ENCODE assay signal across 10 cellular contexts in genomic region chr2:70785137-70785911, GRCh38. TPM values are rescaled to one million over a fixed set of nuclear protein-coding genes. Genes with fewer than 3 reads are reported as not detected.
A peak's percentile ranks its signal among the peaks of the same experiment; 100 is the strongest.
DNase-seq lines count a peak whose midpoint lies in the region; ATAC-seq and TF ChIP-seq lines count a peak whose summit lies in the region.
"Had no signal": no experiment of that assay in that cellular context is flagged by ENCODE, and none has a peak within 500 bp of the region (broad histone marks: within the 10 kb centered on the region; RNA-seq: fewer than 3 reads in every experiment).

No MANE protein-coding gene starts in this region.

- DNase-seq in Ammon's horn (ENCODE audit: low spot score) = peak; percentile 88
- peak; percentile 69 for DNase-seq in NCI-H460 (ENCODE audit: extremely low read depth, low read depth)
- DNase-seq in activated T-cell treated with anti-CD3 and anti-CD28 coated beads for 48 hours (ENCODE audit: low read depth) = peak; percentile 30
- DNase-seq in inferior parietal cortex (ENCODE audit: extremely low spot score) = peak; percentile 76
- DNase-seq in stimulated activated naive CD8-positive, alpha-beta T cell treated with anti-CD3 and anti-CD28 coated beads, Interleukin-15, amount 100 ng/mL, for 72 hours = peak; percentile 42 to 44
- DNase-seq in prostate gland (ENCODE audit: low spot score) = no peak

- no peaks in the 10 kb centered on the region for H3K4me1 ChIP-seq in prostate gland (replicated peaks)

- H3K4me3 Mint-ChIP-seq in stimulated activated naive CD8-positive, alpha-beta T cell treated with anti-CD3 and anti-CD28 coated beads, Interleukin-15, amount 100 ng/mL, for 72 hours = no peak overlapping the region

- intact Hi-C loops in prostate gland (cut with DNase I) = loop anchor here (10.0 kb wide), 1 partner anchor 139 kb away; no protein-coding TSS in a partner anchor

- WGBS in prostate gland = 16% methylated on average over 7 of the region's 7 CpGs

- H3K27ac Mint-ChIP-seq in stimulated activated naive CD8-positive, alpha-beta T cell treated with anti-CD3 and anti-CD28 coated beads, Interleukin-15, amount 100 ng/mL, for 72 hours = no peak overlapping the region

- ATAC-seq in GM18867 (IDR thresholded peaks at IDR 0.05; ENCODE audit: unreplicated experiment) = peak; percentile 71
- peak; percentile 73 for ATAC-seq in stimulated activated naive CD8-positive, alpha-beta T cell treated with anti-CD3 and anti-CD28 coated beads, Interleukin-15, amount 100 ng/mL, for 72 hours
- no peak for ATAC-seq in GM21423 (IDR thresholded peaks at IDR 0.05; ENCODE audit: unreplicated experiment)

- no peak overlapping the region for H3K4me3 ChIP-seq in prostate gland

- no peaks in the 10 kb centered on the region for H3K9me3 Mint-ChIP-seq in stimulated activated naive CD8-positive, alpha-beta T cell treated with anti-CD3 and anti-CD28 coated beads, Interleukin-15, amount 100 ng/mL, for 72 hours

- H3K27me3 ChIP-seq in prostate gland (replicated peaks; ENCODE audit: insufficient read depth) = peaks cover 5% of the 10 kb centered on the region

- TF ChIP-seq CTCF in prostate gland (IDR thresholded peaks at IDR 0.05) = peak in 2 of 4 experiments; percentile 19 to 23

- H3K4me1 Mint-ChIP-seq in stimulated activated naive CD8-positive, alpha-beta T cell treated with anti-CD3 and anti-CD28 coated beads, Interleukin-15, amount 100 ng/mL, for 72 hours = peaks cover 19% of the 10 kb centered on the region

- no peaks in the 10 kb centered on the region for H3K9me3 ChIP-seq in prostate gland

- H3K36me3 ChIP-seq in prostate gland = no peaks in the 10 kb centered on the region

- TF ChIP-seq POLR2A in prostate gland (IDR thresholded peaks at IDR 0.05) = no peak

- H3K27ac ChIP-seq in prostate gland = no peak overlapping the region
- H3K27ac ChIP-seq: epithelial cell of prostate had no signal

- peaks cover 38% of the 10 kb centered on the region for H3K27me3 Mint-ChIP-seq in stimulated activated naive CD8-positive, alpha-beta T cell treated with anti-CD3 and anti-CD28 coated beads, Interleukin-15, amount 100 ng/mL, for 72 hours

RNA-seq across cellular contexts. Expression of gene FIGLA, which starts 5.1 kb away (rescaled TPM):
- not detected in 2 replicates for total RNA-seq in NCI-H460 (2014; rRNA removed; shearing (Covaris generic))
- polyA plus RNA-seq in NCI-H460 (2014; cell fraction: nucleus; rRNA removed) = not detected in 2 replicates
- total RNA-seq in prostate gland = not detected
- total RNA-seq: temporal lobe had no signal

RNA-seq across cellular contexts. Expression of gene ADD2, which starts 17.3 kb away (rescaled TPM):
- total RNA-seq in NCI-H460 (2014; rRNA removed; shearing (Covaris generic)) = 23.1 and 29.8 TPM in 2 replicates
- polyA plus RNA-seq in NCI-H460 (2014; cell fraction: nucleus; rRNA removed) = 8.3 and 10.1 TPM in 2 replicates
- total RNA-seq in prostate gland = 1 to 10 TPM in 1 of 2 donors, under 1 TPM in 1; 0.32 to 3.1 TPM

RNA-seq across cellular contexts. Expression of gene CLEC4F, which starts 35.1 kb away (rescaled TPM):
- not detected in 2 replicates for total RNA-seq in NCI-H460 (2014; rRNA removed; shearing (Covaris generic))
- not detected in 2 replicates for polyA plus RNA-seq in NCI-H460 (2014; cell fraction: nucleus; rRNA removed)
- under 1 TPM in 1 of 2 donors, not detected in 1; 0.23 TPM for total RNA-seq in prostate gland
- total RNA-seq: temporal lobe had no signal

RNA-seq across cellular contexts. Expression of gene CD207, which starts 50.3 kb away (rescaled TPM):
- not detected in 2 replicates for total RNA-seq in NCI-H460 (2014; rRNA removed; shearing (Covaris generic))
- polyA plus RNA-seq in NCI-H460 (2014; cell fraction: nucleus; rRNA removed) = not detected in 2 replicates
- total RNA-seq in prostate gland = under 1 TPM; 0.23 to 0.28 TPM
- total RNA-seq: temporal lobe had no signal
